1 cellular context compared by ENCODE assay signal in the genomic region with DNA sequence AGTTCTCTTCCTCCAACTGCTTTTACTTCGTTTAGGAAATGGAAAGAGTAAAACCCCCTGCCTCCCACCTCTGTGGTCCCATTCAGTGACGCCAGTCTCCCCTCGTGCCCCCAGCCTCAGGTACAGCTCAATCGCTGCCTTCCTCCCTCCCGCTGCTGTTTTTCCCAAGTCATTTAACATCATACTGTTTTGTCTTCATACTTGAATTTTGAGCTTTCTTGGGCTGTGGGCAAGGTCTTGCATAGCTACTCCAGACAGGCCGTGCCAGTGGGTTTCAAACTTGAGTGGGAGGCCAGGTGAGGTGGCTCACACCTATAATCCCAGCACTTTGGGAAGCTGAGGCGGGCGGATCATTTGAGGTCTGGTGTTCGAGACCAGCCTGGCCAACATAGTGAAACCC.
TF ChIP-seq lines count a peak whose summit lies in the region.

No MANE protein-coding gene starts in this region.

TF ChIP-seq in A549, 52 proteins besides CTCF, POLR2A, EP300 and RAD21:
- TF ChIP-seq FOXS1 (CRISPR knock-in tag; IDR thresholded peaks at IDR 0.05) (no peak), SMC3 (IDR thresholded peaks at IDR 0.05) (no peak)
- TF ChIP-seq, protein P1, sequence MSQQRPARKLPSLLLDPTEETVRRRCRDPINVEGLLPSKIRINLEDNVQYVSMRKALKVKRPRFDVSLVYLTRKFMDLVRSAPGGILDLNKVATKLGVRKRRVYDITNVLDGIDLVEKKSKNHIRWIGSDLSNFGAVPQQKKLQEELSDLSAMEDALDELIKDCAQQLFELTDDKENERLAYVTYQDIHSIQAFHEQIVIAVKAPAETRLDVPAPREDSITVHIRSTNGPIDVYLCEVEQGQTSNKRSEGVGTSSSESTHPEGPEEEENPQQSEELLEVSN (IDR thresholded peaks at IDR 0.05; ENCODE audit: borderline replicate concordance, low read depth): no peak
